Comparison of ENCODE assay signal across 9 cellular contexts in the genomic region with DNA sequence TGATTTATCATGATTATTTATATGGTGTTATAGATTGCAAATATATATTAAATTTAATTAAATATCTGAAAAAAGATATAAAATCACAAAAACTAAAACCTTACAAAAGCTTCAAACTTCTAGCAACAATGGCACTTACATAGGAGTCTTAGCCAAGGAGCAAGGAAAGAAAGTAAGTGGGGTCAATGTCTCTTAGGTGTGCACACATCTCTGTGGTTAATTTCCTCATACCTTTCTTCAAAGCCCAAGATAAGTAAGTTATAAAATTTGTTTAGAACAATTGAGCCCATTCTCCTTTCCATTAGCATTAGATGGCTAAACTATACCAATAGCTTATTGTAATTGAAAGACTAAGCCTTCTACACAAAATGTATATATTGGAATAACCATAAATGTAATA.
"Had no signal": no experiment of that assay in that cellular context is flagged by ENCODE, and none has a peak within 500 bp of the region (broad histone marks: within the 10 kb centered on the region; RNA-seq: fewer than 3 reads in every experiment).

No MANE protein-coding gene starts in this region.

- FAIRE-seq: HTR-8/SVneo had no signal

- H3K4me3 ChIP-seq: GM23248, HAP-1 had no signal

- H3K4me1 ChIP-seq: HAP-1 had no signal

- H3K9me3 ChIP-seq: HAP-1 had no signal

- ATAC-seq: HCT116 had no signal

- H3K27ac ChIP-seq: GM23248, HL-60 had no signal

- DNase-seq: GM23248, GOT3, H7, HFFc6, IMR-90 had no signal

- H3K36me3 ChIP-seq: HAP-1 had no signal
